24 cellular contexts compared by ENCODE assay signal in genomic region chr9:10112798-10113197, GRCh38.
"Had no signal": no experiment of that assay in that cellular context is flagged by ENCODE, and none has a peak within 500 bp of the region (broad histone marks: within the 10 kb centered on the region; RNA-seq: fewer than 3 reads in every experiment).

No MANE protein-coding gene starts in this region.

- H3K4me3 ChIP-seq: coronary artery, dorsolateral prefrontal cortex, ovary, sigmoid colon, suprapubic skin, tibial artery, upper lobe of right lung had no signal

- H3K36me3 ChIP-seq: neutrophil, ovary, sigmoid colon, suprapubic skin, tibial artery, upper lobe of right lung had no signal

- ATAC-seq: activated CD8-positive, alpha-beta T cell treated with anti-CD3 and anti-CD28 coated beads for 36 hours; activated naive CD4-positive, alpha-beta T cell treated with anti-CD3 and anti-CD28 coated beads, Interleukin-2, amount 50 U/mL, for 72 hours; activated T-cell treated with anti-CD3 and anti-CD28 coated beads, Interleukin-2, amount 50 U/mL, for 72 hours; foreskin keratinocyte; upper lobe of right lung; WTC11 had no signal

- H3K4me1 ChIP-seq: foreskin keratinocyte, sigmoid colon, suprapubic skin, tibial artery, upper lobe of right lung had no signal

- DNase-seq: activated CD4-positive, alpha-beta T cell treated with anti-CD3 and anti-CD28 coated beads for 1 hour; activated CD4-positive, alpha-beta T cell treated with anti-CD3 and anti-CD28 coated beads, Interleukin-2, amount 10 ng/mL, durations not matched to agents 7 days and 5 days; activated CD8-positive, alpha-beta T cell treated with anti-CD3 and anti-CD28 coated beads for 36 hours; activated naive CD4-positive, alpha-beta T cell; activated T-cell treated with anti-CD3 and anti-CD28 coated beads, Interleukin-2, amount 50 U/mL, for 72 hours; effector memory CD4-positive, alpha-beta T cell; erythroblast; naive B cell; nephron progenitor cell; ovary; sigmoid colon; small intestine; stimulated activated naive CD4-positive, alpha-beta T cell; T-helper 2 cell; tibial artery; upper lobe of right lung had no signal

- H3K27me3 ChIP-seq: dorsolateral prefrontal cortex, foreskin keratinocyte, neutrophil, ovary, sigmoid colon, suprapubic skin, tibial artery, upper lobe of right lung had no signal

- FAIRE-seq: islet of Langerhans, small intestine had no signal

- H3K9me3 ChIP-seq: neutrophil, ovary, sigmoid colon, suprapubic skin, tibial artery, upper lobe of right lung had no signal

- H3K27ac ChIP-seq: coronary artery, foreskin keratinocyte, neutrophil, ovary, sigmoid colon, suprapubic skin, tibial artery, upper lobe of right lung had no signal
